1 cellular context compared by ENCODE assay signal in the genomic region with DNA sequence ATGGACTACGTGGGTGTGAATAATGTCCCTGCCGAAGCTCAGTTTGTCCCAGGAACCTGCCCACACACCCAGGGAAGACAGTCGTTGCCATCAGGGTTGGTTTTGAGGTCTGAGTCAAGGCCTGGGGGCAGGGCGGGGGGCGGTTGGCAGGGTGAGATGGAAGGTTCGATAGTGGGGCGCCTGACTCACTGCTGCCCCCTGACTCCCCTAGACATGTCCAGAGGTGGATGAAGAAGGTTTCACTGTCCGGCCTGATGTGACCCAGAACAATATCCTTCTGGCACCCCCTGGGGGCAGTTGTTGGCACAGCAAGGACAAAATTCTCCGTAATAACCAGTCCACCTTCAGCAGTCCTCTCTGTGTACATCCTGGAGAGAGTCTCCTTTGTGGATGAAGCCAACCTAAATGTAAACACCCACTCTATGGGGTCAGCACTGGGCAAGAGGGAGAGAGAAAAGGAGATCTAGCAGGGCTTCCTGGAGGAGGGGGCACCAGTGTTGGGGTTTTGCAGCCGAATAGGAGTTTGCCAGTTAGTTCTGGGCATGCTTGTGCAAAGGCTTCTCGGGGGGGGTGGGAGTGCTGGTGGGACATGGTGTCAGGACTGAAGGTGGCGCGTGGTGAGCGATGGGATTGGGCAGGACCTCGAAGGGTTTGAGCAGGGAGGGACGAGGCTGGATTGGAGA.
TF ChIP-seq lines count a peak whose summit lies in the region.

No MANE protein-coding gene starts in this region.

TF ChIP-seq in K562, 482 proteins besides CTCF, POLR2A, EP300 and RAD21 (continues in another document):
- TF ChIP-seq KLF6 (CRISPR knock-in tag; IDR thresholded peaks at IDR 0.05; ENCODE audit: borderline replicate concordance) (no peak), ZNF436 (CRISPR knock-in tag; IDR thresholded peaks at IDR 0.05) (no peak), RBBP5 (IDR thresholded peaks at IDR 0.05; ENCODE audit: borderline replicate concordance, insufficient read depth, low read length, poor library complexity, severe bottlenecking) (no peak), ZNF766 (CRISPR knock-in tag; conservative IDR thresholded peaks at IDR 0.05) (0 out of 2 replicates have a peak, but pooled peaks have one; percentile 23), L3MBTL2 (IDR thresholded peaks at IDR 0.05) (no peak), ZNF785 (CRISPR knock-in tag; IDR thresholded peaks at IDR 0.05) (no peak), ZFP36 (IDR thresholded peaks at IDR 0.05; ENCODE audit: low read depth, low read length, partially characterized antibody) (peak; percentile 70), ZNF57 (CRISPR knock-in tag; IDR thresholded peaks at IDR 0.05) (no peak), MYNN (IDR thresholded peaks at IDR 0.05) (peak; percentile 80), MYNN (CRISPR knock-in tag; IDR thresholded peaks at IDR 0.05) (no peak), ZNF445 (CRISPR knock-in tag; IDR thresholded peaks at IDR 0.05; ENCODE audit: low read depth) (no peak), ZNF408 (CRISPR knock-in tag; IDR thresholded peaks at IDR 0.05; ENCODE audit: low read depth) (no peak), BCOR (IDR thresholded peaks at IDR 0.05) (no peak), TEAD4 (IDR thresholded peaks at IDR 0.05; ENCODE audit: low read length) (no peak), TEAD4 (CRISPR knock-in tag; IDR thresholded peaks at IDR 0.05; ENCODE audit: borderline replicate concordance) (no peak), GTF2A2 (tag; IDR thresholded peaks at IDR 0.05) (no peak), ARID2 (IDR thresholded peaks at IDR 0.05) (0 out of 2 replicates have a peak, but pooled peaks have one; percentile 12), RB1 (IDR thresholded peaks at IDR 0.05; ENCODE audit: low read depth) (0 out of 2 replicates have a peak, but pooled peaks have one; percentile 32), PTRF (tag; IDR thresholded peaks at IDR 0.05) (no peak), SMC3 (conservative IDR thresholded peaks at IDR 0.05; ENCODE audit: insufficient read depth, low read depth, low read length) (peak; percentile 85), POLR2AphosphoS2 (IDR thresholded peaks at IDR 0.05; ENCODE audit: low read length) (no peak), ZNF184 (CRISPR knock-in tag; IDR thresholded peaks at IDR 0.05) (no peak), ZNF124 (CRISPR knock-in tag; IDR thresholded peaks at IDR 0.05) (no peak), NFXL1 (CRISPR knock-in tag; IDR thresholded peaks at IDR 0.05) (no peak), ZNF699 (CRISPR knock-in tag; IDR thresholded peaks at IDR 0.05; ENCODE audit: insufficient replicate concordance) (no peak), FOXJ3 (CRISPR knock-in tag; IDR thresholded peaks at IDR 0.05) (no peak), JUND (IDR thresholded peaks at IDR 0.05; ENCODE audit: borderline replicate concordance, low read depth, low read length) (peak; percentile 49; the same call in 1 of the 2 replicates), JUND (tag; IDR thresholded peaks at IDR 0.05; ENCODE audit: borderline replicate concordance, low read depth, low read length) (no peak; the same call in 2 of the 3 replicates), SMARCA4 (IDR thresholded peaks at IDR 0.05) (no peak), CTBP1 (IDR thresholded peaks at IDR 0.05; ENCODE audit: borderline replicate concordance) (0 out of 2 replicates have a peak, but pooled peaks have one; percentile 48), EP400 (IDR thresholded peaks at IDR 0.05) (no peak), SNIP1 (IDR thresholded peaks at IDR 0.05; ENCODE audit: low read depth) (no peak), ATF7 (IDR thresholded peaks at IDR 0.05) (0 out of 2 replicates have a peak, but pooled peaks have one; percentile 27), TAF1 (IDR thresholded peaks at IDR 0.05; ENCODE audit: control insufficient read depth, extremely low read depth, insufficient read depth, low read length, severe bottlenecking) (no peak), CBX8 (IDR thresholded peaks at IDR 0.05; ENCODE audit: borderline replicate concordance, extremely low read depth, low read depth, low read length, poor library complexity, severe bottlenecking) (no peak), SUPT5H (IDR thresholded peaks at IDR 0.05) (no peak), ARID1B (IDR thresholded peaks at IDR 0.05) (peak; percentile 19; the same call in 1 of the 2 replicates), ZBTB7A (IDR thresholded peaks at IDR 0.05; ENCODE audit: borderline replicate concordance, control insufficient read depth, low read depth, low read length) (peak; percentile 64; the same call in 1 of the 2 replicates), CC2D1A (IDR thresholded peaks at IDR 0.05) (peak; percentile 63; the same call in 1 of the 2 replicates), BRD4 (IDR thresholded peaks at IDR 0.05) (no peak), MAZ (CRISPR knock-in tag; conservative IDR thresholded peaks at IDR 0.05 in 1 of 2, IDR thresholded peaks at IDR 0.05 in 1 of 2) (peak; percentile 21 to 49; a peak in 3 of 4 replicates), STAT5B (CRISPR knock-in tag; IDR thresholded peaks at IDR 0.05) (no peak), RBM34 (IDR thresholded peaks at IDR 0.05; ENCODE audit: borderline replicate concordance, insufficient read depth, low read length) (no peak), ETS2 (tag; IDR thresholded peaks at IDR 0.05; ENCODE audit: borderline replicate concordance, poor library complexity, severe bottlenecking) (no peak), POLR2B (IDR thresholded peaks at IDR 0.05; ENCODE audit: low read depth, partially characterized antibody) (no peak), ADNP (tag; IDR thresholded peaks at IDR 0.05) (no peak), POLR2AphosphoS5 (IDR thresholded peaks at IDR 0.05; ENCODE audit: control insufficient read depth, insufficient read depth, low read depth, low read length) (no peak), TARDBP (IDR thresholded peaks at IDR 0.05) (no peak), EGR1 (conservative IDR thresholded peaks at IDR 0.05) (peak; percentile 69), ZSCAN32 (CRISPR knock-in tag; IDR thresholded peaks at IDR 0.05) (no peak), CREM (IDR thresholded peaks at IDR 0.05; ENCODE audit: low read depth) (peak; percentile 34; the same call in 1 of the 2 replicates)
- TF ChIP-seq, protein P1, sequence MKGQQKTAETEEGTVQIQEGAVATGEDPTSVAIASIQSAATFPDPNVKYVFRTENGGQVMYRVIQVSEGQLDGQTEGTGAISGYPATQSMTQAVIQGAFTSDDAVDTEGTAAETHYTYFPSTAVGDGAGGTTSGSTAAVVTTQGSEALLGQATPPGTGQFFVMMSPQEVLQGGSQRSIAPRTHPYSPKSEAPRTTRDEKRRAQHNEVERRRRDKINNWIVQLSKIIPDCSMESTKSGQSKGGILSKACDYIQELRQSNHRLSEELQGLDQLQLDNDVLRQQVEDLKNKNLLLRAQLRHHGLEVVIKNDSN (CRISPR knock-in tag; IDR thresholded peaks at IDR 0.05) = no peak
- TF ChIP-seq, protein P2, sequence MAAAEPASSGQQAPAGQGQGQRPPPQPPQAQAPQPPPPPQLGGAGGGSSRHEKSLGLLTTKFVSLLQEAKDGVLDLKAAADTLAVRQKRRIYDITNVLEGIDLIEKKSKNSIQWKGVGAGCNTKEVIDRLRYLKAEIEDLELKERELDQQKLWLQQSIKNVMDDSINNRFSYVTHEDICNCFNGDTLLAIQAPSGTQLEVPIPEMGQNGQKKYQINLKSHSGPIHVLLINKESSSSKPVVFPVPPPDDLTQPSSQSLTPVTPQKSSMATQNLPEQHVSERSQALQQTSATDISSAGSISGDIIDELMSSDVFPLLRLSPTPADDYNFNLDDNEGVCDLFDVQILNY (CRISPR knock-in tag; IDR thresholded peaks at IDR 0.05) = no peak
- TF ChIP-seq, protein P3, sequence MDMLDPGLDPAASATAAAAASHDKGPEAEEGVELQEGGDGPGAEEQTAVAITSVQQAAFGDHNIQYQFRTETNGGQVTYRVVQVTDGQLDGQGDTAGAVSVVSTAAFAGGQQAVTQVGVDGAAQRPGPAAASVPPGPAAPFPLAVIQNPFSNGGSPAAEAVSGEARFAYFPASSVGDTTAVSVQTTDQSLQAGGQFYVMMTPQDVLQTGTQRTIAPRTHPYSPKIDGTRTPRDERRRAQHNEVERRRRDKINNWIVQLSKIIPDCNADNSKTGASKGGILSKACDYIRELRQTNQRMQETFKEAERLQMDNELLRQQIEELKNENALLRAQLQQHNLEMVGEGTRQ (CRISPR knock-in tag; IDR thresholded peaks at IDR 0.05) = no peak
- TF ChIP-seq, protein P4, sequence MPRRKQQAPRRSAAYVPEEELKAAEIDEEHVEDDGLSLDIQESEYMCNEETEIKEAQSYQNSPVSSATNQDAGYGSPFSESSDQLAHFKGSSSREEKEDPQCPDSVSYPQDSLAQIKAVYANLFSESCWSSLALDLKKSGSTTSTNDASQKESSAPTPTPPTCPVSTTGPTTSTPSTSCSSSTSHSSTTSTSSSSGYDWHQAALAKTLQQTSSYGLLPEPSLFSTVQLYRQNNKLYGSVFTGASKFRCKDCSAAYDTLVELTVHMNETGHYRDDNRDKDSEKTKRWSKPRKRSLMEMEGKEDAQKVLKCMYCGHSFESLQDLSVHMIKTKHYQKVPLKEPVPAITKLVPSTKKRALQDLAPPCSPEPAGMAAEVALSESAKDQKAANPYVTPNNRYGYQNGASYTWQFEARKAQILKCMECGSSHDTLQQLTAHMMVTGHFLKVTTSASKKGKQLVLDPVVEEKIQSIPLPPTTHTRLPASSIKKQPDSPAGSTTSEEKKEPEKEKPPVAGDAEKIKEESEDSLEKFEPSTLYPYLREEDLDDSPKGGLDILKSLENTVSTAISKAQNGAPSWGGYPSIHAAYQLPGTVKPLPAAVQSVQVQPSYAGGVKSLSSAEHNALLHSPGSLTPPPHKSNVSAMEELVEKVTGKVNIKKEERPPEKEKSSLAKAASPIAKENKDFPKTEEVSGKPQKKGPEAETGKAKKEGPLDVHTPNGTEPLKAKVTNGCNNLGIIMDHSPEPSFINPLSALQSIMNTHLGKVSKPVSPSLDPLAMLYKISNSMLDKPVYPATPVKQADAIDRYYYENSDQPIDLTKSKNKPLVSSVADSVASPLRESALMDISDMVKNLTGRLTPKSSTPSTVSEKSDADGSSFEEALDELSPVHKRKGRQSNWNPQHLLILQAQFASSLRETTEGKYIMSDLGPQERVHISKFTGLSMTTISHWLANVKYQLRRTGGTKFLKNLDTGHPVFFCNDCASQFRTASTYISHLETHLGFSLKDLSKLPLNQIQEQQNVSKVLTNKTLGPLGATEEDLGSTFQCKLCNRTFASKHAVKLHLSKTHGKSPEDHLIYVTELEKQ (CRISPR knock-in tag; IDR thresholded peaks at IDR 0.05) = no peak
- TF ChIP-seq, protein P5, sequence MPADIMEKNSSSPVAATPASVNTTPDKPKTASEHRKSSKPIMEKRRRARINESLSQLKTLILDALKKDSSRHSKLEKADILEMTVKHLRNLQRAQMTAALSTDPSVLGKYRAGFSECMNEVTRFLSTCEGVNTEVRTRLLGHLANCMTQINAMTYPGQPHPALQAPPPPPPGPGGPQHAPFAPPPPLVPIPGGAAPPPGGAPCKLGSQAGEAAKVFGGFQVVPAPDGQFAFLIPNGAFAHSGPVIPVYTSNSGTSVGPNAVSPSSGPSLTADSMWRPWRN (IDR thresholded peaks at IDR 0.05; ENCODE audit: low read depth) = no peak
- TF ChIP-seq, protein P6, sequence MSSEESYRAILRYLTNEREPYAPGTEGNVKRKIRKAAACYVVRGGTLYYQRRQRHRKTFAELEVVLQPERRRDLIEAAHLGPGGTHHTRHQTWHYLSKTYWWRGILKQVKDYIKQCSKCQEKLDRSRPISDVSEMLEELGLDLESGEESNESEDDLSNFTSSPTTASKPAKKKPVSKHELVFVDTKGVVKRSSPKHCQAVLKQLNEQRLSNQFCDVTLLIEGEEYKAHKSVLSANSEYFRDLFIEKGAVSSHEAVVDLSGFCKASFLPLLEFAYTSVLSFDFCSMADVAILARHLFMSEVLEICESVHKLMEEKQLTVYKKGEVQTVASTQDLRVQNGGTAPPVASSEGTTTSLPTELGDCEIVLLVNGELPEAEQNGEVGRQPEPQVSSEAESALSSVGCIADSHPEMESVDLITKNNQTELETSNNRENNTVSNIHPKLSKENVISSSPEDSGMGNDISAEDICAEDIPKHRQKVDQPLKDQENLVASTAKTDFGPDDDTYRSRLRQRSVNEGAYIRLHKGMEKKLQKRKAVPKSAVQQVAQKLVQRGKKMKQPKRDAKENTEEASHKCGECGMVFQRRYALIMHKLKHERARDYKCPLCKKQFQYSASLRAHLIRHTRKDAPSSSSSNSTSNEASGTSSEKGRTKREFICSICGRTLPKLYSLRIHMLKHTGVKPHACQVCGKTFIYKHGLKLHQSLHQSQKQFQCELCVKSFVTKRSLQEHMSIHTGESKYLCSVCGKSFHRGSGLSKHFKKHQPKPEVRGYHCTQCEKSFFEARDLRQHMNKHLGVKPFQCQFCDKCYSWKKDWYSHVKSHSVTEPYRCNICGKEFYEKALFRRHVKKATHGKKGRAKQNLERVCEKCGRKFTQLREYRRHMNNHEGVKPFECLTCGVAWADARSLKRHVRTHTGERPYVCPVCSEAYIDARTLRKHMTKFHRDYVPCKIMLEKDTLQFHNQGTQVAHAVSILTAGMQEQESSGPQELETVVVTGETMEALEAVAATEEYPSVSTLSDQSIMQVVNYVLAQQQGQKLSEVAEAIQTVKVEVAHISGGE (CRISPR knock-in tag; IDR thresholded peaks at IDR 0.05) = no peak
- TF ChIP-seq, protein P7, sequence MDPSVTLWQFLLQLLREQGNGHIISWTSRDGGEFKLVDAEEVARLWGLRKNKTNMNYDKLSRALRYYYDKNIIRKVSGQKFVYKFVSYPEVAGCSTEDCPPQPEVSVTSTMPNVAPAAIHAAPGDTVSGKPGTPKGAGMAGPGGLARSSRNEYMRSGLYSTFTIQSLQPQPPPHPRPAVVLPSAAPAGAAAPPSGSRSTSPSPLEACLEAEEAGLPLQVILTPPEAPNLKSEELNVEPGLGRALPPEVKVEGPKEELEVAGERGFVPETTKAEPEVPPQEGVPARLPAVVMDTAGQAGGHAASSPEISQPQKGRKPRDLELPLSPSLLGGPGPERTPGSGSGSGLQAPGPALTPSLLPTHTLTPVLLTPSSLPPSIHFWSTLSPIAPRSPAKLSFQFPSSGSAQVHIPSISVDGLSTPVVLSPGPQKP (CRISPR knock-in tag; IDR thresholded peaks at IDR 0.05) = no peak
- TF ChIP-seq, protein P8, sequence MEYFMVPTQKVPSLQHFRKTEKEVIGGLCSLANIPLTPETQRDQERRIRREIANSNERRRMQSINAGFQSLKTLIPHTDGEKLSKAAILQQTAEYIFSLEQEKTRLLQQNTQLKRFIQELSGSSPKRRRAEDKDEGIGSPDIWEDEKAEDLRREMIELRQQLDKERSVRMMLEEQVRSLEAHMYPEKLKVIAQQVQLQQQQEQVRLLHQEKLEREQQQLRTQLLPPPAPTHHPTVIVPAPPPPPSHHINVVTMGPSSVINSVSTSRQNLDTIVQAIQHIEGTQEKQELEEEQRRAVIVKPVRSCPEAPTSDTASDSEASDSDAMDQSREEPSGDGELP (CRISPR knock-in tag; IDR thresholded peaks at IDR 0.05; ENCODE audit: borderline replicate concordance) = peak; percentile 25; the same call in 1 of the 2 replicates
- TF ChIP-seq, protein P9, sequence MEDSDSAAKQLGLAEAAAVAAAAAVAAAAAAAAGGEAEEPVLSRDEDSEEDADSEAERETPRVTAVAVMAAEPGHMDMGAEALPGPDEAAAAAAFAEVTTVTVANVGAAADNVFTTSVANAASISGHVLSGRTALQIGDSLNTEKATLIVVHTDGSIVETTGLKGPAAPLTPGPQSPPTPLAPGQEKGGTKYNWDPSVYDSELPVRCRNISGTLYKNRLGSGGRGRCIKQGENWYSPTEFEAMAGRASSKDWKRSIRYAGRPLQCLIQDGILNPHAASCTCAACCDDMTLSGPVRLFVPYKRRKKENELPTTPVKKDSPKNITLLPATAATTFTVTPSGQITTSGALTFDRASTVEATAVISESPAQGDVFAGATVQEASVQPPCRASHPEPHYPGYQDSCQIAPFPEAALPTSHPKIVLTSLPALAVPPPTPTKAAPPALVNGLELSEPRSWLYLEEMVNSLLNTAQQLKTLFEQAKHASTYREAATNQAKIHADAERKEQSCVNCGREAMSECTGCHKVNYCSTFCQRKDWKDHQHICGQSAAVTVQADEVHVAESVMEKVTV (CRISPR knock-in tag; IDR thresholded peaks at IDR 0.05) = peak; percentile 73; the same call in 1 of the 2 replicates
